In the genomic region with DNA sequence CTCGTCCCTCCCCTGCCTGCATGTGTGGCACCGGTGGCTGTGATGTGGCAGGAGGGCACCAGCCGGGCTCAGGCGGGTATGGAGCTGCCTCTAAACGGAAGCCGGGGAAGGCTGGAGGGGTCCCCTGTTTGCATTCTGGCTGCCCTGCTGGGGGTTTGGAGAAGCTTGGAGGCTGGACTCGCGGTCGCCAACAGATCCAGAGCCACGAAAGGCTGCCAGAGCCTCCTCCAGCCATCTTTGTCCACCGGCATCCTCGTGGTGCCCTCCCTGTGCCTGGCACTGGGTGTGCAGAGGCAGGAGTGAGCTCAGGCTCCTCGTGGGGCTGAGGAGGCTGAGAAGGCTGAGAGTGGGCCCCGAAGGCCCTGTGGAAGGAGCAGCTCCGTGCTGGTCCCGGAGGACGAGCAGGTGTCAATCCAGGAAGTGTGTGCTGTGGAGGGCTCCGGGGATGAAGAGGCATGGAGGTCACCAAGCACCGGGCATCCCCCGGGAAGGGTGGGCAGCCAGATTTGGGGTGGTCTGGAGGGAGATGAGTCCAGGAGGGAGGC, we compare ENCODE assay signal across 16 cellular contexts. TPM values are rescaled to one million over a fixed set of nuclear protein-coding genes. Genes with fewer than 3 reads are reported as not detected.
DNase-seq lines count a peak whose midpoint lies in the region; TF ChIP-seq lines count a peak whose summit lies in the region.
"Had no signal": no experiment of that assay in that cellular context is flagged by ENCODE, and none has a peak within 500 bp of the region (broad histone marks: within the 10 kb centered on the region; RNA-seq: fewer than 3 reads in every experiment).

No MANE protein-coding gene starts in this region.

- H3K27ac ChIP-seq in ascending aorta, result peak overlapping the region in 1 of 2 donors; percentile 19

- H3K27me3 Mint-ChIP-seq in Caco-2 (ENCODE audit: insufficient read depth, unreplicated experiment), result no peaks in the 10 kb centered on the region
- H3K27me3 Mint-ChIP-seq in activated CD4-positive, alpha-beta memory T cell treated with anti-CD3 and anti-CD28 coated beads for 36 hours, result peaks cover 22% of the 10 kb centered on the region

- no peaks in the 10 kb centered on the region for H3K4me1 Mint-ChIP-seq in Caco-2 (ENCODE audit: low read depth, unreplicated experiment)
- peaks cover 8% of the 10 kb centered on the region for H3K4me1 Mint-ChIP-seq in activated CD4-positive, alpha-beta memory T cell treated with anti-CD3 and anti-CD28 coated beads for 36 hours (ENCODE audit: low read depth)

- H3K27me3 ChIP-seq in Caco-2 (replicated peaks; ENCODE audit: control insufficient read depth, insufficient read depth, low read length), result no peaks in the 10 kb centered on the region; the same call in 1 of the 2 replicates
- H3K27me3 ChIP-seq in ascending aorta, result no peaks in the 10 kb centered on the region
- H3K27me3 ChIP-seq: dorsolateral prefrontal cortex had no signal

- DNase-seq in Caco-2 (no peak), ascending aorta (ENCODE audit: low spot score in 2 of 2) (no peak), islet precursor cell (peak; percentile 42), skeletal muscle cell (ENCODE audit: low read depth) (no peak), superior temporal gyrus (ENCODE audit: extremely low spot score) (no peak), activated gamma-delta T cell treated with Interleukin-2 at 50 U/mL for 16 hours (no peak)
- DNase-seq in activated CD4-positive, alpha-beta memory T cell treated with anti-CD3 and anti-CD28 coated beads for 36 hours, result no peak
- DNase-seq in activated CD4-positive, CD25-positive, alpha-beta regulatory T cell treated with anti-CD3 and anti-CD28 coated beads, Interleukin-2, amount 50 U/mL, for 72 hours, result no peak
- DNase-seq: activated CD4-positive, alpha-beta T cell treated with anti-CD3 and anti-CD28 coated beads, Interleukin-2, amount 10 ng/mL, durations not matched to agents 7 days and 5 days; CD8-positive, alpha-beta T cell; naive B cell; NCI-H524 treated with DMSO at 0.1 percent for 48 hours; stimulated activated CD4-positive, alpha-beta T cell treated with anti-CD3 and anti-CD28 coated beads, Interleukin-1b, Interleukin-23, amount 100 ng/mL, for 48 hours; stimulated activated naive CD8-positive, alpha-beta T cell treated with anti-CD3 and anti-CD28 coated beads, Interleukin-15, Interleukin-2, amounts not matched to agents 100 U/mL and 50 U/mL, for 24 hours; SW 1271 had no signal

- CTCF ChIA-PET in Caco-2 (lab: Charles Lee), result no interaction called here
- CTCF ChIA-PET in activated CD4-positive, alpha-beta memory T cell treated with anti-CD3 and anti-CD28 coated beads for 36 hours (lab: Charles Lee), result interaction anchor here (1.1 to 1.3 kb wide), 3 partner anchors 8 to 70 kb away, joined by 3 to 4 read pairs (median 3); no protein-coding TSS in a partner anchor

- POLR2A ChIA-PET in Caco-2 (lab: Charles Lee), result no interaction called here
- POLR2A ChIA-PET in activated CD4-positive, alpha-beta memory T cell treated with anti-CD3 and anti-CD28 coated beads for 36 hours (lab: Charles Lee), result interaction anchor here (1.0 kb wide), 1 partner anchor 12 kb away, joined by 7 read pairs; no protein-coding TSS in a partner anchor

- H3K27ac Mint-ChIP-seq in Caco-2 (ENCODE audit: unreplicated experiment), result no peak overlapping the region
- no peak overlapping the region for H3K27ac Mint-ChIP-seq in activated CD4-positive, alpha-beta memory T cell treated with anti-CD3 and anti-CD28 coated beads for 36 hours
- H3K27ac Mint-ChIP-seq: activated CD4-positive, alpha-beta T cell treated with anti-CD3 and anti-CD28 coated beads, Interleukin-2, amount 10 ng/mL, durations not matched to agents 7 days and 5 days; CD8-positive, alpha-beta T cell; naive B cell had no signal

- H3K36me3 Mint-ChIP-seq in Caco-2 (ENCODE audit: insufficient read depth, unreplicated experiment), result no peaks in the 10 kb centered on the region
- no peaks in the 10 kb centered on the region for H3K36me3 Mint-ChIP-seq in activated CD4-positive, alpha-beta memory T cell treated with anti-CD3 and anti-CD28 coated beads for 36 hours
- H3K36me3 Mint-ChIP-seq: CD8-positive, alpha-beta T cell; naive B cell had no signal

- H3K36me3 ChIP-seq in Caco-2 (ENCODE audit: control insufficient read depth, insufficient read depth, low read length) (no peaks in the 10 kb centered on the region), ascending aorta (no peaks in the 10 kb centered on the region)

- peak overlapping the region; percentile 82 for H3K4me3 Mint-ChIP-seq in Caco-2 (ENCODE audit: unreplicated experiment)
- H3K4me3 Mint-ChIP-seq in activated CD4-positive, alpha-beta memory T cell treated with anti-CD3 and anti-CD28 coated beads for 36 hours, result no peak overlapping the region

- intact Hi-C loops in Caco-2 (cut with micrococcal nuclease; ENCODE audit: unreplicated experiment) (no loop called here), ascending aorta (cut with DNase I) (loop anchor here (2.0 to 5.0 kb wide), 2 partner anchors 38 to 72 kb away; a partner anchor contains a TSS)
- intact Hi-C loops in activated CD4-positive, alpha-beta memory T cell treated with anti-CD3 and anti-CD28 coated beads for 36 hours (cut with micrococcal nuclease), result no loop called here

- H3K9me3 Mint-ChIP-seq in Caco-2 (ENCODE audit: unreplicated experiment), result no peaks in the 10 kb centered on the region
- no peaks in the 10 kb centered on the region for H3K9me3 Mint-ChIP-seq in activated CD4-positive, alpha-beta memory T cell treated with anti-CD3 and anti-CD28 coated beads for 36 hours
- H3K9me3 Mint-ChIP-seq: activated CD4-positive, alpha-beta T cell treated with anti-CD3 and anti-CD28 coated beads, Interleukin-2, amount 10 ng/mL, durations not matched to agents 7 days and 5 days; CD8-positive, alpha-beta T cell; naive B cell had no signal

- BruUV-seq in Caco-2 (replicated peaks; lab: Mats Ljungman, UMichigan), result no TSS peak

- no peak overlapping the region for H3K4me3 ChIP-seq in Caco-2 (ENCODE audit: low read depth, low read length)
- peak overlapping the region; percentile 63 to 82 for H3K4me3 ChIP-seq in ascending aorta
- H3K4me3 ChIP-seq in skeletal muscle cell (ENCODE audit: low read depth, low read length), result peak overlapping the region; percentile 96

- peaks cover 5% of the 10 kb centered on the region; the same call in 1 of the 2 replicates for H3K4me1 ChIP-seq in Caco-2
- H3K4me1 ChIP-seq in ascending aorta, result peaks cover 0 to 12% of the 10 kb centered on the region in 2 donors

- no peak for TF ChIP-seq CTCF in Caco-2 (IDR thresholded peaks at IDR 0.05; ENCODE audit: insufficient read depth in 1 of 2, low read depth in 1 of 2, low read length in 1 of 2, severe bottlenecking in 1 of 2, unreplicated experiment in 1 of 2)
- TF ChIP-seq CTCF in ascending aorta (IDR thresholded peaks at IDR 0.05), result no peak

- H3K9me3 ChIP-seq in Caco-2 (no peaks in the 10 kb centered on the region), ascending aorta (no peaks in the 10 kb centered on the region)

RNA-seq across cellular contexts. Expression of a gene that starts 0.9 kb away (rescaled TPM):
- total RNA-seq in Caco-2 (2022) (13.4 and 18.2 TPM in 2 replicates), ascending aorta (11.8 TPM)
- under 1 TPM; 0.94 to 0.97 TPM for total RNA-seq in activated CD4-positive, alpha-beta memory T cell treated with anti-CD3 and anti-CD28 coated beads for 36 hours
- total RNA-seq: CD8-positive, alpha-beta T cell had no signal

RNA-seq across cellular contexts. Expression of a gene that starts 13.8 kb away (rescaled TPM):
- 0.14 and 0.27 TPM in 2 replicates for total RNA-seq in Caco-2 (2022)
- total RNA-seq in ascending aorta, result not detected
- total RNA-seq in activated CD4-positive, alpha-beta memory T cell treated with anti-CD3 and anti-CD28 coated beads for 36 hours, result not detected
- total RNA-seq: activated CD4-positive, alpha-beta T cell treated with anti-CD3 and anti-CD28 coated beads, Interleukin-2, amount 10 ng/mL, durations not matched to agents 7 days and 5 days; CD8-positive, alpha-beta T cell had no signal

RNA-seq across cellular contexts. Expression of a gene that starts 37.3 kb away (rescaled TPM):
- total RNA-seq in Caco-2 (2022) (359 and 367 TPM in 2 replicates), ascending aorta (837 TPM)
- 100 to 1,000 TPM; 353 to 358 TPM for total RNA-seq in activated CD4-positive, alpha-beta memory T cell treated with anti-CD3 and anti-CD28 coated beads for 36 hours
